1 cellular context compared by ENCODE assay signal in genomic region chr19:977058-977464, GRCh38.
TF ChIP-seq lines count a peak whose summit lies in the region.

No MANE protein-coding gene starts in this region.

TF ChIP-seq in HepG2, 621 proteins besides CTCF, POLR2A, EP300 and RAD21 (continued from another document):
- TF ChIP-seq, protein P1, sequence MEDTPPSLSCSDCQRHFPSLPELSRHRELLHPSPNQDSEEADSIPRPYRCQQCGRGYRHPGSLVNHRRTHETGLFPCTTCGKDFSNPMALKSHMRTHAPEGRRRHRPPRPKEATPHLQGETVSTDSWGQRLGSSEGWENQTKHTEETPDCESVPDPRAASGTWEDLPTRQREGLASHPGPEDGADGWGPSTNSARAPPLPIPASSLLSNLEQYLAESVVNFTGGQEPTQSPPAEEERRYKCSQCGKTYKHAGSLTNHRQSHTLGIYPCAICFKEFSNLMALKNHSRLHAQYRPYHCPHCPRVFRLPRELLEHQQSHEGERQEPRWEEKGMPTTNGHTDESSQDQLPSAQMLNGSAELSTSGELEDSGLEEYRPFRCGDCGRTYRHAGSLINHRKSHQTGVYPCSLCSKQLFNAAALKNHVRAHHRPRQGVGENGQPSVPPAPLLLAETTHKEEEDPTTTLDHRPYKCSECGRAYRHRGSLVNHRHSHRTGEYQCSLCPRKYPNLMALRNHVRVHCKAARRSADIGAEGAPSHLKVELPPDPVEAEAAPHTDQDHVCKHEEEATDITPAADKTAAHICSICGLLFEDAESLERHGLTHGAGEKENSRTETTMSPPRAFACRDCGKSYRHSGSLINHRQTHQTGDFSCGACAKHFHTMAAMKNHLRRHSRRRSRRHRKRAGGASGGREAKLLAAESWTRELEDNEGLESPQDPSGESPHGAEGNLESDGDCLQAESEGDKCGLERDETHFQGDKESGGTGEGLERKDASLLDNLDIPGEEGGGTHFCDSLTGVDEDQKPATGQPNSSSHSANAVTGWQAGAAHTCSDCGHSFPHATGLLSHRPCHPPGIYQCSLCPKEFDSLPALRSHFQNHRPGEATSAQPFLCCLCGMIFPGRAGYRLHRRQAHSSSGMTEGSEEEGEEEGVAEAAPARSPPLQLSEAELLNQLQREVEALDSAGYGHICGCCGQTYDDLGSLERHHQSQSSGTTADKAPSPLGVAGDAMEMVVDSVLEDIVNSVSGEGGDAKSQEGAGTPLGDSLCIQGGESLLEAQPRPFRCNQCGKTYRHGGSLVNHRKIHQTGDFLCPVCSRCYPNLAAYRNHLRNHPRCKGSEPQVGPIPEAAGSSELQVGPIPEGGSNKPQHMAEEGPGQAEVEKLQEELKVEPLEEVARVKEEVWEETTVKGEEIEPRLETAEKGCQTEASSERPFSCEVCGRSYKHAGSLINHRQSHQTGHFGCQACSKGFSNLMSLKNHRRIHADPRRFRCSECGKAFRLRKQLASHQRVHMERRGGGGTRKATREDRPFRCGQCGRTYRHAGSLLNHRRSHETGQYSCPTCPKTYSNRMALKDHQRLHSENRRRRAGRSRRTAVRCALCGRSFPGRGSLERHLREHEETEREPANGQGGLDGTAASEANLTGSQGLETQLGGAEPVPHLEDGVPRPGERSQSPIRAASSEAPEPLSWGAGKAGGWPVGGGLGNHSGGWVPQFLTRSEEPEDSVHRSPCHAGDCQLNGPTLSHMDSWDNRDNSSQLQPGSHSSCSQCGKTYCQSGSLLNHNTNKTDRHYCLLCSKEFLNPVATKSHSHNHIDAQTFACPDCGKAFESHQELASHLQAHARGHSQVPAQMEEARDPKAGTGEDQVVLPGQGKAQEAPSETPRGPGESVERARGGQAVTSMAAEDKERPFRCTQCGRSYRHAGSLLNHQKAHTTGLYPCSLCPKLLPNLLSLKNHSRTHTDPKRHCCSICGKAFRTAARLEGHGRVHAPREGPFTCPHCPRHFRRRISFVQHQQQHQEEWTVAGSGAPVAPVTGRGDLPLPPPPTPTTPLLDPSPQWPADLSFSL (CRISPR knock-in tag; IDR thresholded peaks at IDR 0.05) = no peak
- peak; percentile 16; the same call in 1 of the 2 replicates for TF ChIP-seq POLR2G (IDR thresholded peaks at IDR 0.05; ENCODE audit: low read depth, low read length)
- TF ChIP-seq, protein P2, sequence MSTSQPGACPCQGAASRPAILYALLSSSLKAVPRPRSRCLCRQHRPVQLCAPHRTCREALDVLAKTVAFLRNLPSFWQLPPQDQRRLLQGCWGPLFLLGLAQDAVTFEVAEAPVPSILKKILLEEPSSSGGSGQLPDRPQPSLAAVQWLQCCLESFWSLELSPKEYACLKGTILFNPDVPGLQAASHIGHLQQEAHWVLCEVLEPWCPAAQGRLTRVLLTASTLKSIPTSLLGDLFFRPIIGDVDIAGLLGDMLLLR (CRISPR knock-in tag; IDR thresholded peaks at IDR 0.05) = no peak
- TF ChIP-seq ZNF724P (CRISPR knock-in tag; IDR thresholded peaks at IDR 0.05; ENCODE audit: borderline replicate concordance) = no peak
